ENCODE assay signal across 10 cellular contexts in the genomic region with DNA sequence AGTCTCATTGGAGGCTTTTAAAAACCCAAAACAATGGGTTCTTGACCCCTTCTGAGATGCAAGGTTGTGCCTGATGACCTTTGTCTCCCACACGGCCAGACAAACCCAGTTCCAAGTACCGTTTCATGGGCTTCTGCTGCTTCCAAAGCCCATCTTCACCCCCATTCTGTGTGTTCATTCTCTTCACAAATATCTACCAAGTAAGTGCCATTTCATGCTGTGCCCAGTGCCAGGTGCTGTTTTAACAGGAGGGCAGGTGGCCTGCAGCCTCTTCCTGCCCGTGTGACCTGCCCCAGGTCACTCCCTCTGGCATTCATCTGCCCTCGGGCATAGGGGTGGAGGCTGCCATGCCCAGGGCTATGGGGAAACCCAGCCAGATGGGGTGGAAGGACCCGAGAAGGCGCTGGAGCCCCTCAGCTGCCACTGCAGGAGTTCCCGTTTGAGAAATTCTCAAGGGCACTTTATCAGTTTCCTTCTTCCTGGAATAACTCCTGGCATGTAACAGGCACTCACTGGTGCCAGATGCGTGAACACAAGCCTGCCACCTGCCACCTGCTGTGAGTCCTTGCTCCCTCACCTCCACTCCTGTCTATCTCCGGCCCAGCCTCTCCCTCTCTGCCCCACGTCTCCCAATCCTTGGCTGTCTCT. TPM values are rescaled to one million over a fixed set of nuclear protein-coding genes. Genes with fewer than 3 reads are reported as not detected.
A peak's percentile ranks its signal among the peaks of the same experiment; 100 is the strongest.
DNase-seq lines count a peak whose midpoint lies in the region; ATAC-seq and TF ChIP-seq lines count a peak whose summit lies in the region.
"Had no signal": no experiment of that assay in that cellular context is flagged by ENCODE, and none has a peak within 500 bp of the region (broad histone marks: within the 10 kb centered on the region; RNA-seq: fewer than 3 reads in every experiment).

No MANE protein-coding gene starts in this region.

- H3K36me3 Mint-ChIP-seq in activated CD8-positive, alpha-beta T cell treated with anti-CD3 and anti-CD28 coated beads, Interleukin-2, amount 10 ng/mL, durations not matched to agents 7 days and 5 days (ENCODE audit: low read depth): peaks cover 46% of the 10 kb centered on the region
- peaks cover 27 to 43% of the 10 kb centered on the region in 2 donors for H3K36me3 Mint-ChIP-seq in stimulated activated naive B cell treated with anti-CD40 and anti-IgM and Interleukin-4, amounts not matched to agents 10 μg/mL and 1 μg/mL and 100 μg/mL, for 72 hours

- DNase-seq in NCI-H1417 (lab: John Stamatoyannopoulos, UW) (peak in 2 of 3 experiments; percentile 50 to 58), NCI-H1417 treated with DMSO at 0.1 percent for 48 hours (lab: John Stamatoyannopoulos, UW) (no peak), left lung (peak; percentile 58 to 81), cerebellum (ENCODE audit: low spot score) (no peak), RPMI8226 (no peak), GM13977 (ENCODE audit: low spot score) (no peak)
- DNase-seq in activated CD8-positive, alpha-beta T cell treated with anti-CD3 and anti-CD28 coated beads, Interleukin-2, amount 10 ng/mL, durations not matched to agents 7 days and 5 days: no peak
- DNase-seq in stimulated activated naive B cell treated with anti-CD40 and anti-IgM and Interleukin-4, amounts not matched to agents 10 μg/mL and 1 μg/mL and 100 μg/mL, for 72 hours: no peak
- DNase-seq: activated CD4-positive, alpha-beta T cell treated with anti-CD3 and anti-CD28 coated beads for 36 hours had no signal

- no peak overlapping the region for H3K4me3 ChIP-seq in left lung

- no peaks in the 10 kb centered on the region for H3K9me3 ChIP-seq in left lung

- H3K36me3 ChIP-seq in left lung: peaks cover 0 to 53% of the 10 kb centered on the region in 2 donors

- peaks cover 45% of the 10 kb centered on the region for H3K4me1 Mint-ChIP-seq in activated CD8-positive, alpha-beta T cell treated with anti-CD3 and anti-CD28 coated beads, Interleukin-2, amount 10 ng/mL, durations not matched to agents 7 days and 5 days (ENCODE audit: low read depth)
- H3K4me1 Mint-ChIP-seq in stimulated activated naive B cell treated with anti-CD40 and anti-IgM and Interleukin-4, amounts not matched to agents 10 μg/mL and 1 μg/mL and 100 μg/mL, for 72 hours: peaks cover 22 to 44% of the 10 kb centered on the region in 2 donors

- H3K9me3 Mint-ChIP-seq in activated CD8-positive, alpha-beta T cell treated with anti-CD3 and anti-CD28 coated beads, Interleukin-2, amount 10 ng/mL, durations not matched to agents 7 days and 5 days (ENCODE audit: insufficient read depth): no peaks in the 10 kb centered on the region
- H3K9me3 Mint-ChIP-seq in stimulated activated naive B cell treated with anti-CD40 and anti-IgM and Interleukin-4, amounts not matched to agents 10 μg/mL and 1 μg/mL and 100 μg/mL, for 72 hours: no peaks in the 10 kb centered on the region

- H3K27me3 ChIP-seq in left lung: peaks cover 0 to 9% of the 10 kb centered on the region in 2 donors

- peak overlapping the region; percentile 74 for H3K27ac Mint-ChIP-seq in activated CD8-positive, alpha-beta T cell treated with anti-CD3 and anti-CD28 coated beads, Interleukin-2, amount 10 ng/mL, durations not matched to agents 7 days and 5 days
- H3K27ac Mint-ChIP-seq in stimulated activated naive B cell treated with anti-CD40 and anti-IgM and Interleukin-4, amounts not matched to agents 10 μg/mL and 1 μg/mL and 100 μg/mL, for 72 hours: peak overlapping the region; percentile 82
- H3K27ac Mint-ChIP-seq: activated CD4-positive, alpha-beta T cell treated with anti-CD3 and anti-CD28 coated beads for 36 hours had no signal

- peak overlapping the region; percentile 54 to 70 for H3K27ac ChIP-seq in left lung

- intact Hi-C loops in left lung (cut with DNase I): no loop called here

- peaks cover 0 to 59% of the 10 kb centered on the region in 2 donors for H3K4me1 ChIP-seq in left lung

- H3K4me3 Mint-ChIP-seq in activated CD8-positive, alpha-beta T cell treated with anti-CD3 and anti-CD28 coated beads, Interleukin-2, amount 10 ng/mL, durations not matched to agents 7 days and 5 days: no peak overlapping the region
- H3K4me3 Mint-ChIP-seq in stimulated activated naive B cell treated with anti-CD40 and anti-IgM and Interleukin-4, amounts not matched to agents 10 μg/mL and 1 μg/mL and 100 μg/mL, for 72 hours: peak overlapping the region in 1 of 2 donors; percentile 38
- H3K4me3 Mint-ChIP-seq: activated CD4-positive, alpha-beta T cell treated with anti-CD3 and anti-CD28 coated beads for 36 hours had no signal

- POLR2A ChIA-PET in activated CD8-positive, alpha-beta T cell treated with anti-CD3 and anti-CD28 coated beads, Interleukin-2, amount 10 ng/mL, durations not matched to agents 7 days and 5 days (lab: Charles Lee): no interaction called here

- no peak for ATAC-seq in activated CD8-positive, alpha-beta T cell treated with anti-CD3 and anti-CD28 coated beads, Interleukin-2, amount 10 ng/mL, durations not matched to agents 7 days and 5 days
- peak; percentile 60 for ATAC-seq in left lung
- no peak for ATAC-seq in stimulated activated naive B cell treated with anti-CD40 and anti-IgM and Interleukin-4, amounts not matched to agents 10 μg/mL and 1 μg/mL and 100 μg/mL, for 72 hours (replicated peaks)
- ATAC-seq: activated CD4-positive, alpha-beta T cell treated with anti-CD3 and anti-CD28 coated beads for 36 hours had no signal

- H3K27me3 Mint-ChIP-seq in activated CD8-positive, alpha-beta T cell treated with anti-CD3 and anti-CD28 coated beads, Interleukin-2, amount 10 ng/mL, durations not matched to agents 7 days and 5 days (ENCODE audit: low read depth): no peaks in the 10 kb centered on the region
- H3K27me3 Mint-ChIP-seq in stimulated activated naive B cell treated with anti-CD40 and anti-IgM and Interleukin-4, amounts not matched to agents 10 μg/mL and 1 μg/mL and 100 μg/mL, for 72 hours: no peaks in the 10 kb centered on the region

- CTCF ChIA-PET in activated CD8-positive, alpha-beta T cell treated with anti-CD3 and anti-CD28 coated beads, Interleukin-2, amount 10 ng/mL, durations not matched to agents 7 days and 5 days (lab: Charles Lee): interaction anchor here (1.3 kb wide), 1 partner anchor 17 kb away, joined by 4 read pairs; no protein-coding TSS in a partner anchor

- in situ Hi-C loops in GM13977 (cut with MboI; ENCODE audit: low pct_unique_long_range_greater_than_20kb, low sequenced_read_pairs, unreplicated experiment): loop anchor here (25.0 kb wide), 1 partner anchor 181 kb away; a partner anchor contains a TSS

- TF ChIP-seq CTCF in left lung (IDR thresholded peaks at IDR 0.05) (no peak), GM13977 (IDR thresholded peaks at IDR 0.05; ENCODE audit: extremely low read depth, insufficient read depth, missing control alignments) (no peak)

RNA-seq across cellular contexts. Expression of a gene that starts 12.5 kb away (rescaled TPM):
- total RNA-seq in activated CD8-positive, alpha-beta T cell treated with anti-CD3 and anti-CD28 coated beads, Interleukin-2, amount 10 ng/mL, durations not matched to agents 7 days and 5 days: 10 to 100 TPM; 12.2 to 16.2 TPM
- total RNA-seq in left lung: 1 to 10 TPM; 1.7 to 4.5 TPM
- total RNA-seq in cerebellum: 0.54 TPM

RNA-seq across cellular contexts. Expression of a gene that starts 41.5 kb away (rescaled TPM):
- not detected for total RNA-seq in activated CD8-positive, alpha-beta T cell treated with anti-CD3 and anti-CD28 coated beads, Interleukin-2, amount 10 ng/mL, durations not matched to agents 7 days and 5 days
- total RNA-seq in left lung (1 to 10 TPM in 1 of 2 donors, not detected in 1; 1.4 TPM), cerebellum (not detected)
- total RNA-seq: activated CD4-positive, alpha-beta T cell treated with anti-CD3 and anti-CD28 coated beads for 36 hours; mesenteric fat pad had no signal

RNA-seq across cellular contexts. Expression of a gene that starts 57.2 kb away (rescaled TPM):
- total RNA-seq in activated CD8-positive, alpha-beta T cell treated with anti-CD3 and anti-CD28 coated beads, Interleukin-2, amount 10 ng/mL, durations not matched to agents 7 days and 5 days: not detected
- total RNA-seq in left lung: not detected
- total RNA-seq in cerebellum: not detected
- total RNA-seq: activated CD4-positive, alpha-beta T cell treated with anti-CD3 and anti-CD28 coated beads for 36 hours; mesenteric fat pad had no signal

Comparison
In these comparisons a context has a peak if more than half of its experiments do, and no peak if none do; other contexts are left out.
1. DNase-seq: peak in NCI-H1417 (2 of 3) and left lung (2 of 2); none in NCI-H1417 treated with DMSO at 0.1 percent for 48 hours (single experiment), activated CD8-positive, alpha-beta T cell treated with anti-CD3 and anti-CD28 coated beads, Interleukin-2, amount 10 ng/mL, durations not matched to agents 7 days and 5 days (single experiment), stimulated activated naive B cell treated with anti-CD40 and anti-IgM and Interleukin-4, amounts not matched to agents 10 μg/mL and 1 μg/mL and 100 μg/mL, for 72 hours (single experiment), cerebellum (single experiment), RPMI8226 (single experiment) and GM13977 (single experiment).